25 cellular contexts compared by ENCODE assay signal in the genomic region with DNA sequence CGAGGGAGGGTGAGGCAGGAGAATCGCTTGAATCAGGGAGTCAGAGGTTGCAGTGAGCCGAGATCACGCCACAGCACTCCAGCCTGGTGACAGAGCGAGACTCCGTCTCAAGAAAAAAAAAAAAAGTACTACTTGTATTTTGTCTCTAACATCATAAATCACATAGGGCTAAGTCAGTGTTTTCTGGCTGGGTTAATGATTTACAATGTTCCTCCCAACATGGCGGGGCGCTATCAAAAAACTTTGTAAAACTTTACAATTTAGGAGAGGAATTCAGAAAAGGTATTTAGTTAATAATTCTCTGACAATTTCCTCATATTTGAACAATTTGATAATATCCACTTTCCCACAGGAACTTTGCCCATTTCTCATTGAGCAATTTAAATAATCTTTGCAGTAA.
"Had no signal": no experiment of that assay in that cellular context is flagged by ENCODE, and none has a peak within 500 bp of the region (broad histone marks: within the 10 kb centered on the region; RNA-seq: fewer than 3 reads in every experiment).

No MANE protein-coding gene starts in this region.

- H3K9me3 ChIP-seq: left lung, lower lobe of right lung, ovary, spleen, suprapubic skin, thoracic aorta, tibial artery, uterus had no signal

- H3K4me3 ChIP-seq: left lung, lower lobe of right lung, ovary, skin epidermis, spleen, suprapubic skin, thoracic aorta, tibial artery, uterus had no signal

- H3K4me1 ChIP-seq: left lung, lower lobe of right lung, suprapubic skin, tibial artery, uterus had no signal

- H3K36me3 ChIP-seq: left lung, lower lobe of right lung, ovary, suprapubic skin, thoracic aorta, tibial artery, uterus had no signal

- FAIRE-seq: islet of Langerhans, kidney had no signal

- DNase-seq: hypothalamus; immature natural killer cell; kidney; left cardiac atrium; left lung; lower lobe of right lung; mammary epithelial cell; mesenchymal stem cell; naive B cell; ovary; retina; right cardiac atrium; spleen; stimulated activated CD4-positive, alpha-beta T cell treated with anti-CD3 and anti-CD28 coated beads, Interleukin-4, amount 100 ng/mL, for 24 hours; stimulated activated naive CD4-positive, alpha-beta T cell; tibial artery; trophoblast cell; uterus had no signal

- H3K27ac ChIP-seq: left lung, lower lobe of right lung, ovary, skin epidermis, spleen, suprapubic skin, thoracic aorta, tibial artery, uterus had no signal

- H3K27me3 ChIP-seq: left lung, ovary, spleen, suprapubic skin, tibial artery, uterus had no signal

- ATAC-seq: left cardiac atrium; left lung; lower lobe of right lung; natural killer cell treated with Interleukin-12 subunit alpha and Interleukin-12 subunit beta and Interleukin-15 and Interleukin-18, amount 100 ng/mL, for 72 hours; right cardiac atrium; sciatic nerve; stimulated activated effector memory CD8-positive, alpha-beta T cell treated with anti-CD3 and anti-CD28 coated beads, Interleukin-12 subunit alpha, Interleukin-12 subunit beta, amount 100 ng/mL, for 72 hours had no signal
